1 cellular context compared by ENCODE assay signal in the genomic region with DNA sequence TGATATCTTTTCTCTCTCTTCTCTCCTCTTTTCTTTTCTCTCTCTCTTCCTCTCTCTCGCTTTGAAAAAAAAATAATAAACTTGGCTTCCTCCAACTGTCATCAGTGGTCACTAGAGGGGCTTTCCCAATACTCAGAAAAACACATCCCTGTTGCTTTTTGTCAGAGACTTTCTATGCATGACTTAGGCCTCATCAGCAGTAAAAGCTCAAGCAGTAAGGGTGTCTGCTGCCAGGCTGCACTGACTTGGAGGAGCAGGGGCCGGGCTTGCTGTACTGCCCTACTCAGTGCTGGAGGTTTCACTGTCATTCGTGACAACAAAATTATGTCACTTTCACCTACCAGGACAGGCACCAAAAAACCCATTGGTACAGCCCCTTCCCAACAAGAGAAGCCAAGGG.
TF ChIP-seq lines count a peak whose summit lies in the region.

No MANE protein-coding gene starts in this region.

TF ChIP-seq in WTC11, 78 proteins besides CTCF, POLR2A, EP300 and RAD21 (continued from another document):
- TF ChIP-seq ZNF532 (CRISPR knock-in tag; IDR thresholded peaks at IDR 0.05; ENCODE audit: borderline replicate concordance) (no peak), MLX (CRISPR knock-in tag; IDR thresholded peaks at IDR 0.05) (no peak), ZNF138 (CRISPR knock-in tag; conservative IDR thresholded peaks at IDR 0.05) (no peak), ESRRA (CRISPR knock-in tag; IDR thresholded peaks at IDR 0.05; ENCODE audit: borderline replicate concordance) (no peak), ZNF121 (CRISPR knock-in tag; IDR thresholded peaks at IDR 0.05) (no peak), GTF2I (CRISPR knock-in tag; conservative IDR thresholded peaks at IDR 0.05) (no peak), TEAD1 (CRISPR knock-in tag; IDR thresholded peaks at IDR 0.05) (no peak)
- TF ChIP-seq, protein P1, sequence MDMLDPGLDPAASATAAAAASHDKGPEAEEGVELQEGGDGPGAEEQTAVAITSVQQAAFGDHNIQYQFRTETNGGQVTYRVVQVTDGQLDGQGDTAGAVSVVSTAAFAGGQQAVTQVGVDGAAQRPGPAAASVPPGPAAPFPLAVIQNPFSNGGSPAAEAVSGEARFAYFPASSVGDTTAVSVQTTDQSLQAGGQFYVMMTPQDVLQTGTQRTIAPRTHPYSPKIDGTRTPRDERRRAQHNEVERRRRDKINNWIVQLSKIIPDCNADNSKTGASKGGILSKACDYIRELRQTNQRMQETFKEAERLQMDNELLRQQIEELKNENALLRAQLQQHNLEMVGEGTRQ (CRISPR knock-in tag; IDR thresholded peaks at IDR 0.05): no peak
